In the genomic region with DNA sequence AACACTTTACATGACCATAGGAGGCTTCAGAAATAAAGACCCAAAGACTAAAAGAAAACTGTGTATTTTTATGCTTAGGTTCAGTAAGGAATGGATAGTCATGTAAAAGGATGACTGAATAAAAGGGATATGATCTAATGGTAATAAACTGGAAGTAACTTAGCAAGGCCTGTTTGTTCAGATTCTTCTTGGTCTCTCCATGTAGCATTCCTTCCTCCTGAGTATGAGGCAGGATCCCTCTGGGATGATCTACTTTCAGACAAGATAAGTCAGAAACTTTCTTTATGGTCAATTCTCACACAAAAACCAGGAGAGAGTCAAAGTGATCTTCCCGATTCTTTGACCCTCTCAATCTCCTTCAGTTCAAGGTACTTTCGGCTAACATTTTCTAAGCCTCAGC, we compare ENCODE assay signal across 1 cellular context.
TF ChIP-seq lines count a peak whose summit lies in the region.

No MANE protein-coding gene starts in this region.

TF ChIP-seq in WTC11, 78 proteins besides CTCF, POLR2A, EP300 and RAD21 (continued from another document):
- no peak for TF ChIP-seq SOX15 (CRISPR knock-in tag; IDR thresholded peaks at IDR 0.05)
- TF ChIP-seq SMAD4 (CRISPR knock-in tag; IDR thresholded peaks at IDR 0.05) = no peak
- no peak for TF ChIP-seq NFATC4 (CRISPR knock-in tag; IDR thresholded peaks at IDR 0.05)
- TF ChIP-seq, protein P1, sequence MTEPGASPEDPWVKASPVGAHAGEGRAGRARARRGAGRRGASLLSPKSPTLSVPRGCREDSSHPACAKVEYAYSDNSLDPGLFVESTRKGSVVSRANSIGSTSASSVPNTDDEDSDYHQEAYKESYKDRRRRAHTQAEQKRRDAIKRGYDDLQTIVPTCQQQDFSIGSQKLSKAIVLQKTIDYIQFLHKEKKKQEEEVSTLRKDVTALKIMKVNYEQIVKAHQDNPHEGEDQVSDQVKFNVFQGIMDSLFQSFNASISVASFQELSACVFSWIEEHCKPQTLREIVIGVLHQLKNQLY (CRISPR knock-in tag; IDR thresholded peaks at IDR 0.05) = no peak
- TF ChIP-seq, protein P2, sequence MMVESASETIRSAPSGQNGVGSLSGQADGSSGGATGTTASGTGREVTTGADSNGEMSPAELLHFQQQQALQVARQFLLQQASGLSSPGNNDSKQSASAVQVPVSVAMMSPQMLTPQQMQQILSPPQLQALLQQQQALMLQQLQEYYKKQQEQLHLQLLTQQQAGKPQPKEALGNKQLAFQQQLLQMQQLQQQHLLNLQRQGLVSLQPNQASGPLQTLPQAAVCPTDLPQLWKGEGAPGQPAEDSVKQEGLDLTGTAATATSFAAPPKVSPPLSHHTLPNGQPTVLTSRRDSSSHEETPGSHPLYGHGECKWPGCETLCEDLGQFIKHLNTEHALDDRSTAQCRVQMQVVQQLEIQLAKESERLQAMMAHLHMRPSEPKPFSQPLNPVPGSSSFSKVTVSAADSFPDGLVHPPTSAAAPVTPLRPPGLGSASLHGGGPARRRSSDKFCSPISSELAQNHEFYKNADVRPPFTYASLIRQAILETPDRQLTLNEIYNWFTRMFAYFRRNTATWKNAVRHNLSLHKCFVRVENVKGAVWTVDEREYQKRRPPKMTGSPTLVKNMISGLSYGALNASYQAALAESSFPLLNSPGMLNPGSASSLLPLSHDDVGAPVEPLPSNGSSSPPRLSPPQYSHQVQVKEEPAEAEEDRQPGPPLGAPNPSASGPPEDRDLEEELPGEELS (CRISPR knock-in tag; IDR thresholded peaks at IDR 0.05) = no peak
